Comparison of ENCODE assay signal across 22 cellular contexts in genomic region chr5:6432206-6432605, GRCh38. TPM values are rescaled to one million over a fixed set of nuclear protein-coding genes. Genes with fewer than 3 reads are reported as not detected.
DNase-seq lines count a peak whose midpoint lies in the region; ATAC-seq, FAIRE-seq and TF ChIP-seq lines count a peak whose summit lies in the region.
"Had no signal": no experiment of that assay in that cellular context is flagged by ENCODE, and none has a peak within 500 bp of the region (broad histone marks: within the 10 kb centered on the region; RNA-seq: fewer than 3 reads in every experiment).

No MANE protein-coding gene starts in this region.

- TF ChIP-seq CTCF in testis (IDR thresholded peaks at IDR 0.05), result no peak

- H3K9ac ChIP-seq in mesendoderm (ENCODE audit: low read length), result no peak overlapping the region
- H3K9ac ChIP-seq: GM23248 had no signal

- H3K79me1 ChIP-seq in mesendoderm (ENCODE audit: low read length), result no peaks in the 10 kb centered on the region

- H3K4me3 ChIP-seq in mesendoderm (ENCODE audit: low read length) (no peak overlapping the region), testis (no peak overlapping the region)
- H3K4me3 ChIP-seq: A549, GM23248, HAP-1 had no signal

- H2AK5ac ChIP-seq in mesendoderm (ENCODE audit: low read length), result no peak overlapping the region

- FAIRE-seq in HTR-8/SVneo (lab: Jason Lieb, UNC), result peak; percentile 9
- FAIRE-seq: A549, D721Med, G401.6, GM12891, GM19239, HepG2 had no signal

- H4K5ac ChIP-seq in mesendoderm (ENCODE audit: low read length), result no peak overlapping the region

- DNase-seq in NCI-H2227 (lab: John Stamatoyannopoulos, UW; ENCODE audit: unreplicated experiment), result peak; percentile 21
- DNase-seq in NCI-H2227 treated with DMSO at 0.1 percent for 48 hours (lab: John Stamatoyannopoulos, UW), result no peak
- no peak for DNase-seq in HTR-8/SVneo (ENCODE audit: insufficient read length, low spot score)
- no peak for DNase-seq in left ventricle myocardium superior
- peak; percentile 65 for DNase-seq in mesenteric fat pad (ENCODE audit: low spot score)
- DNase-seq in mesendoderm, result no peak
- DNase-seq in testis, result no peak
- DNase-seq: AML-193; Caco-2; CD4-positive, alpha-beta T cell; GM23248 had no signal

- no peak overlapping the region for H3K27ac ChIP-seq in mesendoderm (ENCODE audit: low read depth, low read length)
- no peak overlapping the region for H3K27ac ChIP-seq in testis
- H3K27ac ChIP-seq: 22Rv1, A549, C4-2B, GM23248 had no signal

- no peak overlapping the region for H3K4me2 ChIP-seq in mesendoderm (ENCODE audit: low read length)
- H3K4me2 ChIP-seq: A549 had no signal

- no peaks in the 10 kb centered on the region for H3K79me2 ChIP-seq in mesendoderm (ENCODE audit: control insufficient read depth, insufficient read depth, low read length)

- intact Hi-C loops in left ventricle myocardium superior (cut with micrococcal nuclease), result no loop called here
- intact Hi-C loops in testis (cut with DNase I; ENCODE audit: low total_unique reads), result no loop called here

- H3K4ac ChIP-seq in mesendoderm (ENCODE audit: low read depth, low read length), result no peak overlapping the region

- no peak overlapping the region for H3K18ac ChIP-seq in mesendoderm (ENCODE audit: low read length)

- H2BK5ac ChIP-seq in mesendoderm (ENCODE audit: low read length), result no peak overlapping the region

- H3K9me3 ChIP-seq in testis, result no peaks in the 10 kb centered on the region
- H3K9me3 ChIP-seq: Caco-2, HAP-1 had no signal

- no peak overlapping the region for H2BK120ac ChIP-seq in mesendoderm (ENCODE audit: low read depth, low read length)

- no CpG with 5 or more reads among the region's 9 CpGs for WGBS in mesendoderm (ENCODE audit: extremely low coverage, insufficient coverage, low lambda C conversion rate)
- WGBS in testis, 2 donors, result 77 to 88% methylated on average over 9 of the region's 9 CpGs

- H4K8ac ChIP-seq in mesendoderm (ENCODE audit: low read depth, low read length), result no peak overlapping the region

- H2BK15ac ChIP-seq in mesendoderm (replicated peaks; ENCODE audit: low read depth), result no peak overlapping the region

- no peak overlapping the region for H3K23ac ChIP-seq in mesendoderm (ENCODE audit: low read length)

- no peak for TF ChIP-seq POLR2A in testis (IDR thresholded peaks at IDR 0.05)

- H3K4me1 ChIP-seq in mesendoderm (ENCODE audit: control insufficient read depth, low read depth, low read length) (no peaks in the 10 kb centered on the region), testis (no peaks in the 10 kb centered on the region)
- H3K4me1 ChIP-seq: A549, HAP-1 had no signal

- H3K36me3 ChIP-seq in mesendoderm (ENCODE audit: control insufficient read depth, insufficient read depth, low read length) (no peaks in the 10 kb centered on the region), testis (ENCODE audit: low read depth, missing control alignments) (no peaks in the 10 kb centered on the region)
- H3K36me3 ChIP-seq: HAP-1 had no signal

- peak; percentile 2 for ATAC-seq in left ventricle myocardium superior
- ATAC-seq in HG02981 (IDR thresholded peaks at IDR 0.05; ENCODE audit: unreplicated experiment), result no peak
- ATAC-seq: A549, HepG2 had no signal

- H3K27me3 ChIP-seq in mesendoderm (ENCODE audit: insufficient read depth, low read length, poor library complexity), result no peaks in the 10 kb centered on the region
- no peaks in the 10 kb centered on the region for H3K27me3 ChIP-seq in testis

- H3K56ac ChIP-seq in mesendoderm (ENCODE audit: low read length), result no peak overlapping the region

RNA-seq across cellular contexts. Expression of gene UBE2QL1, which starts 16.5 kb away (rescaled TPM):
- total RNA-seq in left ventricle myocardium superior (22.1 TPM), mesenteric fat pad (0.61 TPM), testis (1 to 10 TPM; 1.9 to 3.2 TPM)
- 0.32 TPM for polyA plus RNA-seq in mesendoderm (2013, experiment 1 of 2)
- 0.36 TPM for polyA plus RNA-seq in mesendoderm (2013, experiment 2 of 2)
- polyA plus RNA-seq in testis (ENCODE audit: insufficient read depth, low read depth, low replicate concordance), result 2.0 TPM
- total RNA-seq: Caco-2, GM23248, HepG2 had no signal
- polyA plus RNA-seq: BJ, GM23248, HepG2 had no signal

RNA-seq across cellular contexts. Expression of gene MED10, which starts 53.9 kb away (rescaled TPM):
- 29.2 TPM for total RNA-seq in left ventricle myocardium superior
- total RNA-seq in mesenteric fat pad, result 30.8 TPM
- polyA plus RNA-seq in mesendoderm (2013, experiment 1 of 2), result 35.8 TPM
- polyA plus RNA-seq in mesendoderm (2013, experiment 2 of 2), result 35.3 TPM
- 10 to 100 TPM; 43.8 to 47.9 TPM for total RNA-seq in testis
- polyA plus RNA-seq in testis (ENCODE audit: insufficient read depth, low read depth, low replicate concordance), result 43.6 TPM

Comparison
In these comparisons a context has a peak if more than half of its experiments do, and no peak if none do; other contexts are left out.
1. DNase-seq: peak in NCI-H2227 (single experiment) and mesenteric fat pad (single experiment); none in NCI-H2227 treated with DMSO at 0.1 percent for 48 hours (single experiment), HTR-8/SVneo (single experiment), left ventricle myocardium superior (single experiment), mesendoderm (single experiment) and testis (single experiment).